In genomic region chr1:27366411-27367159, GRCh38 we compare ENCODE assay signal across 8 cellular contexts. TPM values are rescaled to one million over a fixed set of nuclear protein-coding genes. Genes with fewer than 3 reads are reported as not detected.
DNase-seq lines count a peak whose midpoint lies in the region; ATAC-seq and TF ChIP-seq lines count a peak whose summit lies in the region.

MAP3K6 (minus strand) TSS chr1:27366961; CDS start chr1:27366597, 364 bp downstream.

- H3K27ac Mint-ChIP-seq in osteocyte (ENCODE audit: unreplicated experiment), result peak within 1 kb of the TSS; percentile 97

- ATAC-seq in GM18511 (IDR thresholded peaks at IDR 0.05; ENCODE audit: unreplicated experiment), result peak; percentile 38
- ATAC-seq in heart left ventricle, result peak; percentile 79 to 84 (median 82)
- no peak for ATAC-seq in GM18861 (IDR thresholded peaks at IDR 0.05; ENCODE audit: unreplicated experiment)

- peaks cover 18% of the 10 kb centered on the region for H3K36me3 Mint-ChIP-seq in osteocyte (ENCODE audit: unreplicated experiment)

- H3K36me3 ChIP-seq in heart left ventricle, result peaks cover 0 to 33% (median 30%) of the 10 kb centered on the region in 9 donors

- H3K27ac ChIP-seq in angular gyrus (ENCODE audit: low read depth, low read length) (peak within 1 kb of the TSS; percentile 83), heart left ventricle (peak within 1 kb of the TSS; percentile 96 to 100 (median 99))

- no peaks in the 10 kb centered on the region for H3K9me3 Mint-ChIP-seq in osteocyte (ENCODE audit: unreplicated experiment)

- no peaks in the 10 kb centered on the region for H3K27me3 ChIP-seq in heart left ventricle

- TF ChIP-seq POLR2A in heart left ventricle (IDR thresholded peaks at IDR 0.05), result peak in 1 of 2 donors; percentile 94

- intact Hi-C loops in heart left ventricle (cut with DNase I), result loop anchor here in 3 of 10 donors (1.0 to 5.0 kb wide), 4 partner anchors 20 to 44 kb away; partner anchors contain the start of gene TMEM222 (in 2 of the 3)

- peaks cover 7 to 52% (median 37%) of the 10 kb centered on the region in 12 donors for H3K4me1 ChIP-seq in heart left ventricle

- peaks cover 30% of the 10 kb centered on the region for H3K4me1 Mint-ChIP-seq in osteocyte (ENCODE audit: unreplicated experiment)

- H3K9me3 ChIP-seq in heart left ventricle, result no peaks in the 10 kb centered on the region

- H3K27me3 Mint-ChIP-seq in osteocyte (ENCODE audit: unreplicated experiment), result no peaks in the 10 kb centered on the region

- in situ Hi-C loops in KBM-7 (cut with MboI; ENCODE audit: low pct_unique_long_range_greater_than_20kb, low sequenced_read_pairs), result no loop called here

- peak; percentile 90 for DNase-seq in AG08396 (ENCODE audit: low spot score)
- DNase-seq in KBM-7, result peak; percentile 84
- peak; percentile 87 for DNase-seq in RPMI7951 (ENCODE audit: low read depth)
- DNase-seq in heart left ventricle, result peak; percentile 87 to 95 (median 93)
- DNase-seq in osteocyte (ENCODE audit: extremely low spot score, unreplicated experiment), result peak; percentile 92

- 0 to 1% (median 0%) methylated on average over 54 to 67 of the region's 67 CpGs for WGBS in heart left ventricle, 4 donors

- peak within 1 kb of the TSS; percentile 87 for H3K4me3 Mint-ChIP-seq in osteocyte (ENCODE audit: unreplicated experiment)

- TF ChIP-seq CTCF in heart left ventricle (IDR thresholded peaks at IDR 0.05), result peak in 9 of 12 donors; percentile 19 to 51 (median 46)
- TF ChIP-seq CTCF in osteocyte (IDR thresholded peaks at IDR 0.05), result peak; percentile 51

- H3K4me3 ChIP-seq in heart left ventricle, result peak within 1 kb of the TSS; percentile 70 to 93 (median 81)

RNA-seq across cellular contexts. Expression of gene MAP3K6, which starts in this region (rescaled TPM):
- total RNA-seq in RPMI7951 (2014; rRNA removed; shearing (Covaris generic)), result 14.5 and 20.6 TPM in 2 replicates
- total RNA-seq in heart left ventricle (10 to 100 TPM; 21.1 to 77.0 (median 36.5) TPM), osteocyte (43.0 and 48.2 TPM in 2 replicates)
- 10 to 100 TPM; 48.6 to 64.3 TPM for polyA plus RNA-seq in heart left ventricle
